ENCODE assay signal across 8 cellular contexts in the genomic region with DNA sequence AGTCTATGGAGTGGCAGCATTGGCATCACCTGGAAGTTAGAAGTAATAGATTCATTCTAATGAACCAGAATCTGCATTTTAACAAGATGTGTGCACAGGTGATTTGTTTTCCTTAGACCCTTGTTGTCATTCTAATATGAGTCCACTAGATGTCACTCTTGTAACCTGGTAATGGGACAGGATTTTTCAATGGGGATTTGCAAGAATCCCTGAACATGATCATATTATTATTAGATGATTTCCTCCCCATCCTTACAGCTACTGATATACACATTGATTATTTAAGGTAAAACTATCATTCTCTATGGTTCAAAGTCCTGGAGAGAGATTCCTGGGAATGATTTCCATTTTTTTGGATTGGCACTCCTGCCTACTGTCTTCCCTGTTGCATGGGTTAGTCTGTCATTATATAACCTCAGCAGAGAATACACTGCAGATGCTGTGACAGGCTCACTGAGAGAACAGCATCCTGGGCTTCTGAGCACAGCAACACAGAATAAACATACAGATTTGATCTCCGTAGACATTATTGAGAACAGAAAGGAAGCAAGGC.
A peak's percentile ranks its signal among the peaks of the same experiment; 100 is the strongest.
DNase-seq lines count a peak whose midpoint lies in the region; ATAC-seq and TF ChIP-seq lines count a peak whose summit lies in the region.

No MANE protein-coding gene starts in this region.

- ATAC-seq in GM18505 (IDR thresholded peaks at IDR 0.05; ENCODE audit: unreplicated experiment) = peak; percentile 74
- ATAC-seq in HG02852 (IDR thresholded peaks at IDR 0.05; ENCODE audit: unreplicated experiment) = no peak

- CTCF ChIA-PET in activated naive CD4-positive, alpha-beta T cell treated with anti-CD3 and anti-CD28 coated beads, Interleukin-2, amount 10 ng/mL, durations not matched to agents 7 days and 5 days (lab: Charles Lee) = interaction anchor here (0.7 to 1.3 kb wide), 2 partner anchors 12 to 44 kb away, joined by 3 read pairs; no protein-coding TSS in a partner anchor

- H3K27me3 Mint-ChIP-seq in nephron progenitor cell (ENCODE audit: low read depth, poor library complexity) = no peaks in the 10 kb centered on the region
- H3K27me3 Mint-ChIP-seq in activated naive CD4-positive, alpha-beta T cell treated with anti-CD3 and anti-CD28 coated beads, Interleukin-2, amount 10 ng/mL, durations not matched to agents 7 days and 5 days = no peaks in the 10 kb centered on the region

- TF ChIP-seq CTCF in AG09319 (IDR thresholded peaks at IDR 0.05; ENCODE audit: low read depth, low read length) = peak; percentile 58
- TF ChIP-seq CTCF in nephron progenitor cell (IDR thresholded peaks at IDR 0.05) = peak; percentile 81

- DNase-seq in AG09319 (ENCODE audit: extremely low read depth, low read depth) (peak; percentile 25), KBM-7 (peak; percentile 53), RPMI8226 (peak; percentile 41), erythroblast (lab: John Stamatoyannopoulos, UW) (peak; percentile 29 to 61), nephron progenitor cell (no peak)
- no peak for DNase-seq in activated naive CD4-positive, alpha-beta T cell treated with anti-CD3 and anti-CD28 coated beads, Interleukin-2, amount 10 ng/mL, durations not matched to agents 7 days and 5 days

- peaks cover 11% of the 10 kb centered on the region for H3K4me1 Mint-ChIP-seq in nephron progenitor cell
- no peaks in the 10 kb centered on the region for H3K4me1 Mint-ChIP-seq in activated naive CD4-positive, alpha-beta T cell treated with anti-CD3 and anti-CD28 coated beads, Interleukin-2, amount 10 ng/mL, durations not matched to agents 7 days and 5 days

- peaks cover 8% of the 10 kb centered on the region for H3K9me3 Mint-ChIP-seq in nephron progenitor cell
- H3K9me3 Mint-ChIP-seq in activated naive CD4-positive, alpha-beta T cell treated with anti-CD3 and anti-CD28 coated beads, Interleukin-2, amount 10 ng/mL, durations not matched to agents 7 days and 5 days = no peaks in the 10 kb centered on the region

- H3K4me3 Mint-ChIP-seq in nephron progenitor cell = no peak overlapping the region
- no peak overlapping the region for H3K4me3 Mint-ChIP-seq in activated naive CD4-positive, alpha-beta T cell treated with anti-CD3 and anti-CD28 coated beads, Interleukin-2, amount 10 ng/mL, durations not matched to agents 7 days and 5 days

- no peaks in the 10 kb centered on the region for H3K36me3 Mint-ChIP-seq in nephron progenitor cell (ENCODE audit: low read depth)
- H3K36me3 Mint-ChIP-seq in activated naive CD4-positive, alpha-beta T cell treated with anti-CD3 and anti-CD28 coated beads, Interleukin-2, amount 10 ng/mL, durations not matched to agents 7 days and 5 days = no peaks in the 10 kb centered on the region

- in situ Hi-C loops in KBM-7 (cut with MboI; ENCODE audit: low pct_unique_long_range_greater_than_20kb, low sequenced_read_pairs) = loop anchor here (25.0 kb wide), 1 partner anchor 308 kb away; no protein-coding TSS in a partner anchor

- H3K27ac Mint-ChIP-seq in nephron progenitor cell = no peak overlapping the region
- no peak overlapping the region for H3K27ac Mint-ChIP-seq in activated naive CD4-positive, alpha-beta T cell treated with anti-CD3 and anti-CD28 coated beads, Interleukin-2, amount 10 ng/mL, durations not matched to agents 7 days and 5 days

- no peak for TF ChIP-seq POLR2A in GM18505 (IDR thresholded peaks at IDR 0.05; ENCODE audit: borderline replicate concordance, extremely low read depth, insufficient read depth, insufficient read length)
- TF ChIP-seq POLR2A in erythroblast (IDR thresholded peaks at IDR 0.05; ENCODE audit: low read length) = no peak

Comparison
In these comparisons a context has a peak if more than half of its experiments do, and no peak if none do; other contexts are left out.
1. DNase-seq: peak in AG09319 (single experiment), KBM-7 (single experiment), RPMI8226 (single experiment) and erythroblast (2 of 2); none in nephron progenitor cell (single experiment) and activated naive CD4-positive, alpha-beta T cell treated with anti-CD3 and anti-CD28 coated beads, Interleukin-2, amount 10 ng/mL, durations not matched to agents 7 days and 5 days (single experiment).